In genomic region chr9:111187376-111187775, GRCh38 we compare ENCODE assay signal across 13 cellular contexts.
DNase-seq lines count a peak whose midpoint lies in the region; TF ChIP-seq lines count a peak whose summit lies in the region.
"Had no signal": no experiment of that assay in that cellular context is flagged by ENCODE, and none has a peak within 500 bp of the region (broad histone marks: within the 10 kb centered on the region; RNA-seq: fewer than 3 reads in every experiment).

No MANE protein-coding gene starts in this region.

- H3K4me3 ChIP-seq in astrocyte of the spinal cord (ENCODE audit: low read depth, low read length) = no peak overlapping the region
- H3K4me3 ChIP-seq: A549, BLaER1 had no signal

- H3K9me3 Mint-ChIP-seq in HFFc6 = no peaks in the 10 kb centered on the region

- no peak overlapping the region for H3K27ac Mint-ChIP-seq in HFFc6
- H3K27ac Mint-ChIP-seq: CD8-positive, alpha-beta memory T cell had no signal

- H3K4me3 Mint-ChIP-seq in HFFc6 = no peak overlapping the region
- H3K4me3 Mint-ChIP-seq: CD8-positive, alpha-beta memory T cell had no signal

- 0 out of 2 replicates have a peak, but pooled peaks cover 4% of the 10 kb centered on the region for H3K4me1 Mint-ChIP-seq in HFFc6 (ENCODE audit: low read depth)
- H3K4me1 Mint-ChIP-seq: CD8-positive, alpha-beta memory T cell had no signal

- peaks cover 5% of the 10 kb centered on the region for H3K36me3 Mint-ChIP-seq in HFFc6 (ENCODE audit: low read depth)
- H3K36me3 Mint-ChIP-seq: CD8-positive, alpha-beta memory T cell had no signal

- in situ Hi-C loops in astrocyte of the spinal cord (cut with HindIII; ENCODE audit: low sequenced_read_pairs) = no loop called here

- DNase-seq in HFFc6 (peak; percentile 20), astrocyte of the spinal cord (ENCODE audit: low read depth, low spot score) (peak; percentile 50), renal cortical epithelial cell (ENCODE audit: low read depth) (peak; percentile 57), NCI-H82 treated with DMSO at 0.1 percent for 48 hours (lab: John Stamatoyannopoulos, UW; ENCODE audit: unreplicated experiment) (no peak), NCI-H2196 treated with DMSO at 0.1 percent for 48 hours (lab: John Stamatoyannopoulos, UW; ENCODE audit: unreplicated experiment) (no peak)
- DNase-seq in NK-92 treated with Interleukin-12 subunit alpha and Interleukin-12 subunit beta, amount 100 ng/mL, for 24 hours (lab: John Stamatoyannopoulos, UW) = no peak
- DNase-seq: Caco-2; CD8-positive, alpha-beta memory T cell; DND-41; GF-D8; HCEC 1CT had no signal

- TF ChIP-seq CTCF in HFFc6 (IDR thresholded peaks at IDR 0.05) (no peak), astrocyte of the spinal cord (IDR thresholded peaks at IDR 0.05; ENCODE audit: low read depth, low read length) (no peak)

- peaks cover 3% of the 10 kb centered on the region for H3K27me3 Mint-ChIP-seq in HFFc6 (ENCODE audit: insufficient read depth)
- H3K27me3 Mint-ChIP-seq: CD8-positive, alpha-beta memory T cell had no signal

Comparison
In these comparisons a context has a peak if more than half of its experiments do, and no peak if none do; other contexts are left out.
1. DNase-seq: peak in HFFc6 (single experiment), astrocyte of the spinal cord (single experiment) and renal cortical epithelial cell (single experiment); none in NCI-H82 treated with DMSO at 0.1 percent for 48 hours (single experiment), NK-92 treated with Interleukin-12 subunit alpha and Interleukin-12 subunit beta, amount 100 ng/mL, for 24 hours (single experiment) and NCI-H2196 treated with DMSO at 0.1 percent for 48 hours (single experiment).